17 cellular contexts compared by ENCODE assay signal in genomic region chr2:66466435-66466834, GRCh38. TPM values are rescaled to one million over a fixed set of nuclear protein-coding genes. Genes with fewer than 3 reads are reported as not detected.
"Had no signal": no experiment of that assay in that cellular context is flagged by ENCODE, and none has a peak within 500 bp of the region (broad histone marks: within the 10 kb centered on the region; RNA-seq: fewer than 3 reads in every experiment).

No MANE protein-coding gene starts in this region.

- H3K4me1 ChIP-seq: suprapubic skin had no signal

- H3K4me1 Mint-ChIP-seq: naive thymus-derived CD8-positive, alpha-beta T cell had no signal

- H3K9me3 Mint-ChIP-seq: activated naive CD4-positive, alpha-beta T cell treated with anti-CD3 and anti-CD28 coated beads, Interleukin-2, amount 50 U/mL, for 72 hours; endodermal cell; naive thymus-derived CD8-positive, alpha-beta T cell; T-helper 2 cell treated with Interferon-gamma antibody and Interleukin-4, amounts not matched to agents 5 μg/mL and 100 μg/mL, for 36 hours had no signal

- DNase-seq: activated CD4-positive, alpha-beta T cell treated with anti-CD3 and anti-CD28 coated beads, Interleukin-2, amount 50 U/mL, for 4 hours; activated CD4-positive, CD25-positive, alpha-beta regulatory T cell treated with anti-CD3 and anti-CD28 coated beads, Interleukin-2, amount 50 U/mL, for 72 hours; activated T-cell treated with anti-CD3 and anti-CD28 coated beads, Interleukin-2, amount 50 U/mL, for 1 hour; amniotic stem cell; brain microvascular endothelial cell; endodermal cell; erythroblast; hippocampal formation; naive thymus-derived CD8-positive, alpha-beta T cell; nucleus accumbens; psoas muscle; stimulated activated CD4-positive, alpha-beta T cell treated with anti-CD3 and anti-CD28 coated beads, Interleukin-12 subunit alpha, Interleukin-12 subunit beta, amount 100 ng/mL, for 4 hours; stimulated activated naive CD4-positive, alpha-beta T cell had no signal

- H3K27me3 ChIP-seq: brain microvascular endothelial cell, suprapubic skin had no signal

- H3K27ac Mint-ChIP-seq: activated naive CD4-positive, alpha-beta T cell treated with anti-CD3 and anti-CD28 coated beads, Interleukin-2, amount 50 U/mL, for 72 hours; endodermal cell; T-helper 2 cell treated with Interferon-gamma antibody and Interleukin-4, amounts not matched to agents 5 μg/mL and 100 μg/mL, for 36 hours had no signal

- H3K4me3 ChIP-seq: lung, psoas muscle, suprapubic skin had no signal

- H3K9me3 ChIP-seq: psoas muscle, suprapubic skin had no signal

- ATAC-seq: activated naive CD4-positive, alpha-beta T cell treated with anti-CD3 and anti-CD28 coated beads, Interleukin-2, amount 50 U/mL, for 72 hours; naive thymus-derived CD8-positive, alpha-beta T cell; psoas muscle had no signal

- H3K4me3 Mint-ChIP-seq: endodermal cell; naive thymus-derived CD8-positive, alpha-beta T cell; T-helper 2 cell treated with Interferon-gamma antibody and Interleukin-4, amounts not matched to agents 5 μg/mL and 100 μg/mL, for 36 hours had no signal

- H3K36me3 Mint-ChIP-seq: activated naive CD4-positive, alpha-beta T cell treated with anti-CD3 and anti-CD28 coated beads, Interleukin-2, amount 50 U/mL, for 72 hours; naive thymus-derived CD8-positive, alpha-beta T cell had no signal

- H3K27ac ChIP-seq: brain microvascular endothelial cell, psoas muscle, suprapubic skin had no signal

- H3K36me3 ChIP-seq: brain microvascular endothelial cell had no signal

RNA-seq across cellular contexts. Expression of gene MEIS1, which starts 31.5 kb away (rescaled TPM):
- total RNA-seq: activated naive CD4-positive, alpha-beta T cell treated with anti-CD3 and anti-CD28 coated beads, Interleukin-2, amount 50 U/mL, for 72 hours; naive thymus-derived CD8-positive, alpha-beta T cell had no signal
- polyA plus RNA-seq: naive thymus-derived CD8-positive, alpha-beta T cell had no signal
